15 cellular contexts compared by ENCODE assay signal in the genomic region with DNA sequence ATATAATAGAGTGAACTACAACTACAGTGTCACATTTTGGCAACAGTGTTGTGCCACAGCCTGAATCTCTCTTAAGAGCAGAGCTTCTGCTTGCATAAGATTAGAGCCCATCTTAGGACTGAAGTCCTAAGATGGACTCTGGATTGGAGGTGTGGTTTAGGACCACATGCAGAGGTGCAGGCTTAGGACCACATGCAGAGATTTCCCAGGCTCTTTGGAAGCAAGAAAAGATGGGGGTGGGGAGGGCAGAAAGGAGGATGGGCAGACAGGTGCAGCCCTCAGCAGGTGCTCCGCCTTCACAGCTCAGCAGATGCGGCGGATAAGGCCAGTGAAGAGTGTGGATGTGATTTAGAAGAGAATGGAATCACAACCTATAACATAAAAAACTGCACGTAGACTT.
DNase-seq lines count a peak whose midpoint lies in the region; ATAC-seq lines count a peak whose summit lies in the region.
"Had no signal": no experiment of that assay in that cellular context is flagged by ENCODE, and none has a peak within 500 bp of the region (broad histone marks: within the 10 kb centered on the region; RNA-seq: fewer than 3 reads in every experiment).

No MANE protein-coding gene starts in this region.

- no peaks in the 10 kb centered on the region for H3K9me3 Mint-ChIP-seq in activated T-cell treated with anti-CD3 and anti-CD28 coated beads, Interleukin-2, amount 50 U/mL, for 24 hours
- H3K9me3 Mint-ChIP-seq: T-helper 2 cell treated with Interferon-gamma antibody and Interleukin-4, amounts not matched to agents 5 μg/mL and 100 μg/mL, for 36 hours had no signal

- no peak overlapping the region for H3K27ac ChIP-seq in iPS DF 6.9 (ENCODE audit: low read length)
- H3K27ac ChIP-seq: colonic mucosa, epithelial cell of prostate had no signal

- no peak overlapping the region for H3K27ac Mint-ChIP-seq in activated T-cell treated with anti-CD3 and anti-CD28 coated beads, Interleukin-2, amount 50 U/mL, for 24 hours

- no peaks in the 10 kb centered on the region for H3K27me3 Mint-ChIP-seq in activated T-cell treated with anti-CD3 and anti-CD28 coated beads, Interleukin-2, amount 50 U/mL, for 24 hours

- no peaks in the 10 kb centered on the region for H3K36me3 ChIP-seq in iPS DF 6.9 (ENCODE audit: control insufficient read depth, insufficient read depth, low read length)
- H3K36me3 ChIP-seq: colonic mucosa had no signal

- peak; percentile 26 for DNase-seq in DMS79 treated with DMSO at 0.1 percent for 48 hours (lab: John Stamatoyannopoulos, UW)
- DNase-seq in NCI-H146 (lab: John Stamatoyannopoulos, UW): peak; percentile 91
- peak; percentile 85 for DNase-seq in NCI-H69 (lab: John Stamatoyannopoulos, UW)
- DNase-seq in iPS DF 6.9 (ENCODE audit: low read depth, low spot score): peak; percentile 66
- no peak for DNase-seq in activated T-cell treated with anti-CD3 and anti-CD28 coated beads, Interleukin-2, amount 50 U/mL, for 24 hours
- no peak for DNase-seq in SW480 (ENCODE audit: low spot score)
- DNase-seq: colonic mucosa; midbrain; stimulated activated CD4-positive, alpha-beta T cell treated with anti-CD3 and anti-CD28 coated beads, Interleukin-2, amount 100 ng/mL, for 24 hours had no signal

- H3K36me3 Mint-ChIP-seq in activated T-cell treated with anti-CD3 and anti-CD28 coated beads, Interleukin-2, amount 50 U/mL, for 24 hours (ENCODE audit: low read depth): peaks cover 66% of the 10 kb centered on the region

- H3K4me1 Mint-ChIP-seq in activated T-cell treated with anti-CD3 and anti-CD28 coated beads, Interleukin-2, amount 50 U/mL, for 24 hours (ENCODE audit: low read depth): no peaks in the 10 kb centered on the region

- H3K9me3 ChIP-seq in iPS DF 6.9 (ENCODE audit: control insufficient read depth, insufficient read depth, low read length): no peaks in the 10 kb centered on the region
- H3K9me3 ChIP-seq: colonic mucosa, HAP-1 had no signal

- H3K4me1 ChIP-seq in iPS DF 6.9 (ENCODE audit: control insufficient read depth, insufficient read depth, low read length): peaks cover 8% of the 10 kb centered on the region
- H3K4me1 ChIP-seq: colonic mucosa, HAP-1 had no signal

- ATAC-seq in HG03432 (IDR thresholded peaks at IDR 0.05; ENCODE audit: unreplicated experiment): no peak
- ATAC-seq in GM19395 (IDR thresholded peaks at IDR 0.05; ENCODE audit: unreplicated experiment): no peak
- ATAC-seq: sciatic nerve had no signal

- H3K27me3 ChIP-seq in iPS DF 6.9 (ENCODE audit: control insufficient read depth, insufficient read depth, low read length): no peaks in the 10 kb centered on the region
- H3K27me3 ChIP-seq: colonic mucosa had no signal

- no CpG with 5 or more reads among the region's 4 CpGs for WGBS in iPS DF 6.9 (ENCODE audit: insufficient coverage, insufficient read length)

- H3K4me3 ChIP-seq in iPS DF 6.9 (ENCODE audit: low read length): no peak overlapping the region
- H3K4me3 ChIP-seq: colonic mucosa, HAP-1 had no signal

- no peak overlapping the region for H3K4me3 Mint-ChIP-seq in activated T-cell treated with anti-CD3 and anti-CD28 coated beads, Interleukin-2, amount 50 U/mL, for 24 hours
- H3K4me3 Mint-ChIP-seq: T-helper 2 cell treated with Interferon-gamma antibody and Interleukin-4, amounts not matched to agents 5 μg/mL and 100 μg/mL, for 36 hours had no signal

Comparison
In these comparisons a context has a peak if more than half of its experiments do, and no peak if none do; other contexts are left out.
1. DNase-seq: peak in DMS79 treated with DMSO at 0.1 percent for 48 hours (single experiment), NCI-H146 (single experiment), NCI-H69 (single experiment) and iPS DF 6.9 (single experiment); none in activated T-cell treated with anti-CD3 and anti-CD28 coated beads, Interleukin-2, amount 50 U/mL, for 24 hours (single experiment) and SW480 (single experiment).